Comparison of ENCODE assay signal across 24 cellular contexts in the genomic region with DNA sequence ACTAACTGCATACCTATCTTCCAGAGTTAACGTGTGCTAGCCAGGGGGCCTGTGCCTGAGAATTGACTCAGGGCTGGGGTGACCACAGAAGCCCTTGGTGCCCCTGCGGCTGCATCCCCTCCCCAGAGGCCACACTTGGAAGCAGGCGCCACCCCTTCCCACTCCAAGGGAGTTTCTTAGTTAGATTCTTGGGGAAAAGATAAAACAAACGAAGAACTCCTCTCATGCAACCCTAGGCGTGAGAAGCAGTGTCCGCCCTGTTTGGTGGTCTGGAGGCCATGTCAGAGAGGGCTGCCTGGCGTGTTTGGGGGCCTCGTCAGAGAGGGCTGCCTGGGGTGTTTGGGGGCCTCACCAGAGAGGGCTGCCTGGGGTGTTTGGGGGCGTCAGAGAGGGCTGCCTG. TPM values are rescaled to one million over a fixed set of nuclear protein-coding genes. Genes with fewer than 3 reads are reported as not detected.
"Had no signal": no experiment of that assay in that cellular context is flagged by ENCODE, and none has a peak within 500 bp of the region (broad histone marks: within the 10 kb centered on the region; RNA-seq: fewer than 3 reads in every experiment).

No MANE protein-coding gene starts in this region.

- H3K36me3 Mint-ChIP-seq: activated CD8-positive, alpha-beta memory T cell treated with anti-CD3 and anti-CD28 coated beads, Interleukin-2, amount 10 ng/mL, durations not matched to agents 7 days and 5 days; activated naive CD4-positive, alpha-beta T cell treated with anti-CD3 and anti-CD28 coated beads, Interleukin-2, amount 10 ng/mL, durations not matched to agents 7 days and 5 days had no signal

- H3K4me1 Mint-ChIP-seq: activated CD8-positive, alpha-beta memory T cell treated with anti-CD3 and anti-CD28 coated beads, Interleukin-2, amount 10 ng/mL, durations not matched to agents 7 days and 5 days had no signal

- DNase-seq: activated CD4-positive, alpha-beta T cell treated with anti-CD3 and anti-CD28 coated beads, Interleukin-2, amount 10 ng/mL, durations not matched to agents 7 days and 5 days; activated CD4-positive, CD25-positive, alpha-beta regulatory T cell treated with anti-CD3 and anti-CD28 coated beads, Interleukin-2, amount 50 U/mL, for 72 hours; activated CD8-positive, alpha-beta memory T cell treated with anti-CD3 and anti-CD28 coated beads, Interleukin-2, amount 10 ng/mL, durations not matched to agents 7 days and 5 days; activated CD8-positive, alpha-beta T cell treated with anti-CD3 and anti-CD28 coated beads for 36 hours; activated effector memory CD4-positive, alpha-beta T cell treated with anti-CD3 and anti-CD28 coated beads, Interleukin-2, amount 50 U/mL, for 16 hours; activated naive CD4-positive, alpha-beta T cell treated with anti-CD3 and anti-CD28 coated beads, Interleukin-2, amount 10 ng/mL, durations not matched to agents 7 days and 5 days; activated T-cell treated with anti-CD3 and anti-CD28 coated beads for 4 hours; amygdala; effector CD4-positive, alpha-beta T cell; foreskin fibroblast; kidney; naive thymus-derived CD8-positive, alpha-beta T cell; stimulated activated CD4-positive, alpha-beta T cell treated with anti-CD3 and anti-CD28 coated beads, Interleukin-4, amount 100 ng/mL, for 1 hour; stimulated activated naive CD4-positive, alpha-beta T cell treated with Interleukin-2 at 50 U/mL for 16 hours; T-cell had no signal

- H3K4me3 ChIP-seq: lung had no signal

- H3K27me3 Mint-ChIP-seq: T-cell had no signal

- H3K27ac Mint-ChIP-seq: activated CD4-positive, alpha-beta T cell treated with anti-CD3 and anti-CD28 coated beads, Interleukin-2, amount 10 ng/mL, durations not matched to agents 7 days and 5 days; activated CD8-positive, alpha-beta memory T cell treated with anti-CD3 and anti-CD28 coated beads, Interleukin-2, amount 10 ng/mL, durations not matched to agents 7 days and 5 days; activated CD8-positive, alpha-beta T cell treated with anti-CD3 and anti-CD28 coated beads for 36 hours; activated naive CD4-positive, alpha-beta T cell treated with anti-CD3 and anti-CD28 coated beads, Interleukin-2, amount 10 ng/mL, durations not matched to agents 7 days and 5 days; naive thymus-derived CD8-positive, alpha-beta T cell; T-cell; T-helper 2 cell treated with Interferon-gamma antibody and Interleukin-4, amounts not matched to agents 5 μg/mL and 100 μg/mL, for 36 hours had no signal

- ATAC-seq: activated CD8-positive, alpha-beta memory T cell treated with anti-CD3 and anti-CD28 coated beads, Interleukin-2, amount 10 ng/mL, durations not matched to agents 7 days and 5 days; activated CD8-positive, alpha-beta T cell treated with anti-CD3 and anti-CD28 coated beads for 36 hours; left lobe of liver; naive thymus-derived CD8-positive, alpha-beta T cell; sciatic nerve; T-cell had no signal

- H3K9me3 Mint-ChIP-seq: activated CD4-positive, alpha-beta T cell treated with anti-CD3 and anti-CD28 coated beads, Interleukin-2, amount 10 ng/mL, durations not matched to agents 7 days and 5 days; activated naive CD4-positive, alpha-beta T cell treated with anti-CD3 and anti-CD28 coated beads, Interleukin-2, amount 10 ng/mL, durations not matched to agents 7 days and 5 days; T-helper 2 cell treated with Interferon-gamma antibody and Interleukin-4, amounts not matched to agents 5 μg/mL and 100 μg/mL, for 36 hours had no signal

- H3K4me3 Mint-ChIP-seq: activated CD4-positive, alpha-beta T cell treated with anti-CD3 and anti-CD28 coated beads, Interleukin-2, amount 10 ng/mL, durations not matched to agents 7 days and 5 days; activated CD8-positive, alpha-beta memory T cell treated with anti-CD3 and anti-CD28 coated beads, Interleukin-2, amount 10 ng/mL, durations not matched to agents 7 days and 5 days; activated CD8-positive, alpha-beta T cell treated with anti-CD3 and anti-CD28 coated beads for 36 hours; activated naive CD4-positive, alpha-beta T cell treated with anti-CD3 and anti-CD28 coated beads, Interleukin-2, amount 10 ng/mL, durations not matched to agents 7 days and 5 days; naive thymus-derived CD8-positive, alpha-beta T cell; T-cell; T-helper 2 cell treated with Interferon-gamma antibody and Interleukin-4, amounts not matched to agents 5 μg/mL and 100 μg/mL, for 36 hours had no signal

- H3K27ac ChIP-seq: VCaP had no signal

RNA-seq across cellular contexts. Expression of a gene that starts 50.3 kb away (rescaled TPM):
- total RNA-seq: activated CD8-positive, alpha-beta memory T cell treated with anti-CD3 and anti-CD28 coated beads, Interleukin-2, amount 10 ng/mL, durations not matched to agents 7 days and 5 days; activated CD8-positive, alpha-beta T cell treated with anti-CD3 and anti-CD28 coated beads for 36 hours; epithelial cell of proximal tubule; naive thymus-derived CD8-positive, alpha-beta T cell; omental fat pad; sciatic nerve; ureter had no signal
- polyA plus RNA-seq: fibroblast of lung; naive thymus-derived CD8-positive, alpha-beta T cell had no signal
